ENCODE assay signal across 10 cellular contexts in the genomic region with DNA sequence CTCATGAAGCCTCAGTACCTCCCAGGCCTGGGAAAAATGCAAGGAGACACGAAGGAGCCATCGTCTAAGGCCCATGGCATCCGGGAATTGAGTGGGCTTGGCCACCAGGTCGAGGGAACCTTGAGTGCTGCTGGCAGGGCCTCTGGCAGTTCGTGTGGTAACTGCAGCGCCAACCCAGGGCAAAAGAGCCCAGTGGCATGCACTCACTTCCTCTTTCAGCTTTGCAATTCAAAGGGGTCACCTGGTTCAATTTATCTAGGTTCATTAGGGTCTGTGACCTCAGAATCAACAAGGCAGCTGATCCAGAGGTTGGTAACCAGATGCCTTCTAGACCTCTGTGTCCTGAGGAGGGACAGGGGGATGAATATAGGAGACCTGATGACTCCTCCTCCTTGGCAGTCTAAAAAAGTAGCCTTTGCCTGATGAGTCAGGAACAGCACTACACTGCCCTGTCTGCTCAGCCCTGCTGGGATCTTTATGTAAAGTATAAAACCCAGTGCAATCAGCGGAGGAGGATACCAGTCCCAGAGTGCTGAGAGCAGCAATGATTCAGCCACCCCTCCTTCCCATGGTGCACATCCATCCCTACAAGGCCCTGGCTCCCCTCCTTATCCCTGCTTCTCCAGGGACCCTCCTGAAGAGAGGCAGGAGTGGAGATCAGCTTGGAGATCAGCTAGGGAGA. TPM values are rescaled to one million over a fixed set of nuclear protein-coding genes. Genes with fewer than 3 reads are reported as not detected.
A peak's percentile ranks its signal among the peaks of the same experiment; 100 is the strongest.
DNase-seq lines count a peak whose midpoint lies in the region; ATAC-seq and TF ChIP-seq lines count a peak whose summit lies in the region.
"Had no signal": no experiment of that assay in that cellular context is flagged by ENCODE, and none has a peak within 500 bp of the region (broad histone marks: within the 10 kb centered on the region; RNA-seq: fewer than 3 reads in every experiment).

No MANE protein-coding gene starts in this region.

- POLR2A ChIA-PET in naive thymus-derived CD4-positive, alpha-beta T cell (lab: Charles Lee): interaction anchor here (0.6 kb wide), 1 partner anchor 44 kb away, joined by 4 read pairs; no protein-coding TSS in a partner anchor
- POLR2A ChIA-PET in naive thymus-derived CD8-positive, alpha-beta T cell (lab: Charles Lee): no interaction called here

- TF ChIP-seq CTCF in choroid plexus epithelial cell (conservative IDR thresholded peaks at IDR 0.05; ENCODE audit: low read depth, low read length): no peak

- H3K4me1 ChIP-seq in naive thymus-derived CD4-positive, alpha-beta T cell (ENCODE audit: control insufficient read depth in 2 of 2, insufficient read depth in 2 of 2, low read length in 2 of 2): no peaks in the 10 kb centered on the region

- H3K4me3 Mint-ChIP-seq in naive thymus-derived CD4-positive, alpha-beta T cell: no peak overlapping the region
- H3K4me3 Mint-ChIP-seq in naive thymus-derived CD8-positive, alpha-beta T cell: no peak overlapping the region
- H3K4me3 Mint-ChIP-seq: activated CD8-positive, alpha-beta memory T cell treated with anti-CD3 and anti-CD28 coated beads, Interleukin-2, amount 10 ng/mL, durations not matched to agents 7 days and 5 days had no signal

- H3K4me1 Mint-ChIP-seq in naive thymus-derived CD4-positive, alpha-beta T cell: peaks cover 0 to 4% (median 0%) of the 10 kb centered on the region in 7 donors
- peaks cover 0 to 17% (median 0%) of the 10 kb centered on the region in 4 donors for H3K4me1 Mint-ChIP-seq in naive thymus-derived CD8-positive, alpha-beta T cell
- H3K4me1 Mint-ChIP-seq: activated CD8-positive, alpha-beta memory T cell treated with anti-CD3 and anti-CD28 coated beads, Interleukin-2, amount 10 ng/mL, durations not matched to agents 7 days and 5 days had no signal

- no peak overlapping the region for H3K27ac Mint-ChIP-seq in naive thymus-derived CD4-positive, alpha-beta T cell
- peak overlapping the region in 1 of 10 donors; percentile 28 for H3K27ac Mint-ChIP-seq in naive thymus-derived CD8-positive, alpha-beta T cell
- H3K27ac Mint-ChIP-seq: activated CD8-positive, alpha-beta memory T cell treated with anti-CD3 and anti-CD28 coated beads, Interleukin-2, amount 10 ng/mL, durations not matched to agents 7 days and 5 days had no signal

- H3K27ac ChIP-seq in naive thymus-derived CD4-positive, alpha-beta T cell (ENCODE audit: low read depth, low read length): no peak overlapping the region

- peaks cover 0 to 2% (median 0%) of the 10 kb centered on the region in 11 donors for H3K9me3 Mint-ChIP-seq in naive thymus-derived CD4-positive, alpha-beta T cell
- H3K9me3 Mint-ChIP-seq in naive thymus-derived CD8-positive, alpha-beta T cell: no peaks in the 10 kb centered on the region

- H3K27me3 ChIP-seq in naive thymus-derived CD4-positive, alpha-beta T cell (ENCODE audit: control insufficient read depth in 2 of 2, insufficient read depth in 2 of 2, low read length in 2 of 2): peaks cover 0 to 4% of the 10 kb centered on the region in 2 donors

- H3K36me3 ChIP-seq in naive thymus-derived CD4-positive, alpha-beta T cell (ENCODE audit: control insufficient read depth in 2 of 3, insufficient read depth in 3 of 3, low read length in 3 of 3): no peaks in the 10 kb centered on the region

- ATAC-seq in naive thymus-derived CD4-positive, alpha-beta T cell: peak; percentile 65
- no peak for ATAC-seq in naive thymus-derived CD8-positive, alpha-beta T cell
- ATAC-seq: activated CD8-positive, alpha-beta memory T cell treated with anti-CD3 and anti-CD28 coated beads, Interleukin-2, amount 10 ng/mL, durations not matched to agents 7 days and 5 days had no signal

- H3K9me3 ChIP-seq in naive thymus-derived CD4-positive, alpha-beta T cell (ENCODE audit: control insufficient read depth in 2 of 3, low read length in 3 of 3): no peaks in the 10 kb centered on the region

- intact Hi-C loops in naive thymus-derived CD4-positive, alpha-beta T cell (cut with micrococcal nuclease): no loop called here

- CTCF ChIA-PET in naive thymus-derived CD4-positive, alpha-beta T cell (lab: Charles Lee): interaction anchor here (1.2 kb wide), 1 partner anchor 14 kb away, joined by 4 read pairs; no protein-coding TSS in a partner anchor

- DNase-seq in Daoy (ENCODE audit: low read depth): peak; percentile 50
- peak; percentile 53 to 66 for DNase-seq in NOMO-1 (lab: John Stamatoyannopoulos, UW; ENCODE audit: unreplicated experiment in 2 of 2)
- peak; percentile 44 for DNase-seq in choroid plexus epithelial cell (ENCODE audit: low read depth)
- no peak for DNase-seq in naive thymus-derived CD4-positive, alpha-beta T cell
- DNase-seq in naive thymus-derived CD8-positive, alpha-beta T cell: no peak
- DNase-seq in T-helper 2 cell: no peak
- DNase-seq in dermis blood vessel endothelial cell: no peak
- no peak for DNase-seq in NCI-H69 (lab: John Stamatoyannopoulos, UW)
- DNase-seq: activated CD8-positive, alpha-beta memory T cell treated with anti-CD3 and anti-CD28 coated beads, Interleukin-2, amount 10 ng/mL, durations not matched to agents 7 days and 5 days; COR-L47 had no signal

- peaks cover 19 to 50% (median 35%) of the 10 kb centered on the region in 5 donors for H3K27me3 Mint-ChIP-seq in naive thymus-derived CD4-positive, alpha-beta T cell
- peaks cover 9 to 49% (median 22%) of the 10 kb centered on the region in 5 donors for H3K27me3 Mint-ChIP-seq in naive thymus-derived CD8-positive, alpha-beta T cell

- no peak overlapping the region for H3K4me3 ChIP-seq in choroid plexus epithelial cell (ENCODE audit: low read depth, low read length)
- H3K4me3 ChIP-seq in naive thymus-derived CD4-positive, alpha-beta T cell (ENCODE audit: low read length): no peak overlapping the region

- H3K36me3 Mint-ChIP-seq in naive thymus-derived CD4-positive, alpha-beta T cell: peaks cover 0 to 3% (median 0%) of the 10 kb centered on the region in 5 donors
- H3K36me3 Mint-ChIP-seq in naive thymus-derived CD8-positive, alpha-beta T cell: no peaks in the 10 kb centered on the region

RNA-seq across cellular contexts. Expression of gene FMOD, which starts 11.1 kb away (rescaled TPM):
- 0.03 and 0.69 TPM in 2 replicates for total RNA-seq in Daoy (2014; rRNA removed; shearing (Covaris generic))
- total RNA-seq in naive thymus-derived CD4-positive, alpha-beta T cell: not detected
- polyA plus RNA-seq in naive thymus-derived CD4-positive, alpha-beta T cell: not detected
- total RNA-seq in naive thymus-derived CD8-positive, alpha-beta T cell: not detected
- polyA plus RNA-seq in naive thymus-derived CD8-positive, alpha-beta T cell: not detected
- total RNA-seq in dermis blood vessel endothelial cell: 11.4 and 21.2 TPM in 2 replicates

RNA-seq across cellular contexts. Expression of gene BTG2, which starts 56.7 kb away (rescaled TPM):
- total RNA-seq in Daoy (2014; rRNA removed; shearing (Covaris generic)): 2.2 and 2.6 TPM in 2 replicates
- 100 to 1,000 TPM; 141 to 654 (median 241) TPM for total RNA-seq in naive thymus-derived CD4-positive, alpha-beta T cell
- polyA plus RNA-seq in naive thymus-derived CD4-positive, alpha-beta T cell: 100 to 1,000 TPM; 118 to 211 TPM
- total RNA-seq in naive thymus-derived CD8-positive, alpha-beta T cell: 100 to 1,000 TPM; 186 to 191 TPM
- polyA plus RNA-seq in naive thymus-derived CD8-positive, alpha-beta T cell: 100 to 1,000 TPM in 2 of 3 donors, 10 to 100 TPM in 1; 91.8 to 179 (median 122) TPM
- 63.5 and 64.7 TPM in 2 replicates for total RNA-seq in dermis blood vessel endothelial cell

Comparison
In these comparisons a context has a peak if more than half of its experiments do, and no peak if none do; other contexts are left out.
1. DNase-seq: peak in Daoy (single experiment), NOMO-1 (2 of 2) and choroid plexus epithelial cell (single experiment); none in naive thymus-derived CD4-positive, alpha-beta T cell (0 of 9), naive thymus-derived CD8-positive, alpha-beta T cell (0 of 10), T-helper 2 cell (0 of 5), dermis blood vessel endothelial cell (single experiment) and NCI-H69 (single experiment).
2. RNA of gene BTG2, which starts 56.7 kb away (total RNA-seq): 141 to 654 TPM in naive thymus-derived CD4-positive, alpha-beta T cell, 186 to 191 TPM in naive thymus-derived CD8-positive, alpha-beta T cell and 63.5 to 64.7 TPM in dermis blood vessel endothelial cell; 2.2 to 2.6 TPM in Daoy; every median in the first group is over 10 times any median in the second.